8 cellular contexts compared by ENCODE assay signal in the genomic region with DNA sequence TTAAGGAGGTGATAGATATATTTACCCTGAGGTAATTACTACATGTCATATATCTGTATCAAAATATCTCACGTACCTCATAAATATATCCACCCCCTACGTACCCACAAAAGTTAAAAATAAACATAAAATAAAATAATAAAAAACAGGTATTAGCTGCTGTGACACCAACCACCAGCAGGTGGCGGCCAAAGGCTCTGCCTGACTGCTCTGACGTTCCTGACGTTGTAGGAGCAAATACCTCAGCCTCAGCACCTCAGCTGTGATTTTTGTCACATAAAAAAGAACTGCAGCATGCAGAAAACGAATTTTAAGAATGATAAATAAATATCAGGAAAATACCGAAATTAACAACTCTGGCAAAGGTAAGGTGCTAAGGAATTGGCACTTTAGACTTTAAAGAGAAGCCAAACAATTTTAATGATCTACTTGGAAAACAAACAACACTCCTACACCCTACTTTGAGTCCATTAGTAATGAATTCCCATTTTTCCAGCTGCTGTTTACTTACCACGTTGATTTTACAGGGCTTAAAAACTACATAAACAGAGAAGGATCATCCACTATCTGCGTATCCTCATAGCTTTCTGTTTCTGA.
DNase-seq lines count a peak whose midpoint lies in the region; ATAC-seq and TF ChIP-seq lines count a peak whose summit lies in the region.

No MANE protein-coding gene starts in this region.

- no peak for TF ChIP-seq POLR2A in breast epithelium (IDR thresholded peaks at IDR 0.05)

- H3K9me3 ChIP-seq in breast epithelium = peaks cover 0 to under 1% of the 10 kb centered on the region in 2 donors

- no peak overlapping the region for H3K4me3 ChIP-seq in breast epithelium

- no peak for ATAC-seq in GM18909 (IDR thresholded peaks at IDR 0.05; ENCODE audit: poor library complexity, unreplicated experiment)

- no peaks in the 10 kb centered on the region for H3K36me3 ChIP-seq in breast epithelium

- DNase-seq in Ammon's horn (ENCODE audit: low spot score) = peak; percentile 72
- DNase-seq in GM19238 (ENCODE audit: insufficient read length, low spot score) = peak; percentile 12
- peak; percentile 10 for DNase-seq in T1000 (lab: John Stamatoyannopoulos, UW)
- DNase-seq in breast epithelium (ENCODE audit: low spot score in 2 of 2) = no peak
- DNase-seq in kidney glomerular epithelial cell (lab: John Stamatoyannopoulos, UW) = peak; percentile 38
- peak; percentile 62 for DNase-seq in stimulated activated CD4-positive, alpha-beta T cell treated with anti-CD3 and anti-CD28 coated beads, Interleukin-4, amount 100 ng/mL, for 1 hour

- H3K4me1 ChIP-seq in breast epithelium = no peaks in the 10 kb centered on the region

- intact Hi-C loops in breast epithelium (cut with DNase I; ENCODE audit: low total_unique reads) = no loop called here

- TF ChIP-seq CTCF in LNCAP (IDR thresholded peaks at IDR 0.05) = peak; percentile 94
- peak; percentile 53 to 77 (median 58) for TF ChIP-seq CTCF in breast epithelium (IDR thresholded peaks at IDR 0.05)

- H3K27ac ChIP-seq in breast epithelium = no peak overlapping the region

- no peaks in the 10 kb centered on the region for H3K27me3 ChIP-seq in breast epithelium

Comparison
In these comparisons a context has a peak if more than half of its experiments do, and no peak if none do; other contexts are left out.
1. DNase-seq: peak in Ammon's horn (single experiment), GM19238 (single experiment), T1000 (single experiment), kidney glomerular epithelial cell (single experiment) and stimulated activated CD4-positive, alpha-beta T cell treated with anti-CD3 and anti-CD28 coated beads, Interleukin-4, amount 100 ng/mL, for 1 hour (single experiment); none in breast epithelium (0 of 2).